17 cellular contexts compared by ENCODE assay signal in genomic region chr7:69448071-69448470, GRCh38.
A peak's percentile ranks its signal among the peaks of the same experiment; 100 is the strongest.
DNase-seq lines count a peak whose midpoint lies in the region; ATAC-seq, FAIRE-seq and TF ChIP-seq lines count a peak whose summit lies in the region.
"Had no signal": no experiment of that assay in that cellular context is flagged by ENCODE, and none has a peak within 500 bp of the region (broad histone marks: within the 10 kb centered on the region; RNA-seq: fewer than 3 reads in every experiment).

No MANE protein-coding gene starts in this region.

- no peak overlapping the region for H3K4me3 ChIP-seq in HepG2 (replicated peaks in 1 of 3; ENCODE audit: insufficient read depth in 1 of 3, low read depth in 2 of 3, low read length in 3 of 3)
- H3K4me3 ChIP-seq in right lobe of liver = no peak overlapping the region
- no peak overlapping the region for H3K4me3 ChIP-seq in epithelial cell of esophagus (ENCODE audit: low read length)
- H3K4me3 ChIP-seq in aorta (ENCODE audit: low read length in 2 of 2) = no peak overlapping the region
- H3K4me3 ChIP-seq in coronary artery = no peak overlapping the region
- H3K4me3 ChIP-seq: HAP-1 had no signal

- CTCF ChIA-PET in HepG2 (lab: Yijun Ruan, JAX; ENCODE audit: low intra/inter-chr PET ratio, low total read pairs) = no interaction called here

- DNase-seq in HepG2 (ENCODE audit: low spot score) (no peak), right lobe of liver (no peak), epithelial cell of esophagus (ENCODE audit: low read depth) (peak; percentile 1), left ventricle myocardium superior (no peak), aorta (no peak), coronary artery (ENCODE audit: low spot score) (no peak), C1 segment of cervical spinal cord (lab: John Stamatoyannopoulos, UW) (no peak)
- no peak for DNase-seq in activated naive CD4-positive, alpha-beta T cell treated with anti-CD3 and anti-CD28 coated beads, Interleukin-2, amount 50 U/mL, for 16 hours
- DNase-seq: COR-L47, DMS153, EL, NCI-H2107, NCI-H345, NCI-H526 treated with DMSO at 0.1 percent for 48 hours had no signal

- intact Hi-C loops in HepG2 (cut with micrococcal nuclease; ENCODE audit: unreplicated experiment) = no loop called here
- intact Hi-C loops in right lobe of liver (cut with DNase I) = no loop called here
- intact Hi-C loops in left ventricle myocardium superior (cut with micrococcal nuclease) = no loop called here
- intact Hi-C loops in aorta (cut with DNase I) = no loop called here

- 55% methylated on average over 13 of the region's 14 CpGs for WGBS in HepG2 (ENCODE audit: low lambda C conversion rate)
- WGBS in right lobe of liver (ENCODE audit: insufficient coverage, low coverage, low lambda C conversion rate, missing lambda C conversion rate) = 86% methylated on average over 9 of the region's 14 CpGs
- WGBS in aorta, 2 donors = 48 to 62% methylated on average over 14 of the region's 14 CpGs

- no peaks in the 10 kb centered on the region for H4K20me1 ChIP-seq in HepG2 (ENCODE audit: insufficient read depth, low read length)

- TF ChIP-seq EP300 in HepG2 (IDR thresholded peaks at IDR 0.05; ENCODE audit: low read depth in 2 of 2, low read length in 2 of 2) (no peak), HepG2 (CRISPR knock-in tag; IDR thresholded peaks at IDR 0.05; ENCODE audit: borderline replicate concordance) (no peak)

- no TSS peak for BruUV-seq in HepG2 (replicated peaks; lab: Mats Ljungman, UMichigan)

- H3K27me3 ChIP-seq in HepG2 (ENCODE audit: control insufficient read depth in 1 of 2, insufficient read depth in 2 of 2, low read length in 2 of 2) (no peaks in the 10 kb centered on the region), right lobe of liver (no peaks in the 10 kb centered on the region), aorta (ENCODE audit: control insufficient read depth in 1 of 2, insufficient read depth in 2 of 2, low read length in 1 of 2) (no peaks in the 10 kb centered on the region)

- H3K79me2 ChIP-seq in HepG2 (ENCODE audit: insufficient read depth, low read length) = no peaks in the 10 kb centered on the region

- no peak for TF ChIP-seq RAD21 in HepG2 (CRISPR knock-in tag; IDR thresholded peaks at IDR 0.05)

- H3K36me3 ChIP-seq in HepG2 (replicated peaks in 1 of 2; ENCODE audit: control insufficient read depth in 1 of 2, insufficient read depth in 2 of 2, low read length in 2 of 2) (no peaks in the 10 kb centered on the region), right lobe of liver (no peaks in the 10 kb centered on the region), aorta (ENCODE audit: control insufficient read depth in 1 of 2, insufficient read depth in 2 of 2, low read length in 1 of 2) (no peaks in the 10 kb centered on the region)
- H3K36me3 ChIP-seq: HAP-1 had no signal

- H3K4me2 ChIP-seq in HepG2 (ENCODE audit: low read depth, low read length) = no peak overlapping the region

- no peak overlapping the region for H3K9ac ChIP-seq in HepG2 (ENCODE audit: insufficient read depth, low read depth, low read length)

- H3K9me3 ChIP-seq in HepG2 (ENCODE audit: low read length) (no peaks in the 10 kb centered on the region; the same call in 1 of the 2 replicates), right lobe of liver (no peaks in the 10 kb centered on the region), aorta (ENCODE audit: control insufficient read depth, low read length) (peaks cover 1% of the 10 kb centered on the region)
- H3K9me3 ChIP-seq: HAP-1 had no signal

- in situ Hi-C loops in HepG2 (cut with HindIII; ENCODE audit: extremely low pct_ligation_motif_present, low pct_unique_long_range_greater_than_20kb) = no loop called here

- POLR2A ChIA-PET in HepG2 (lab: Yijun Ruan, JAX) = no interaction called here

- H2AFZ ChIP-seq in HepG2 (ENCODE audit: low read length) = no peak overlapping the region

- FAIRE-seq in HepG2 (lab: Jason Lieb, UNC) = no peak
- FAIRE-seq: A204.1 had no signal

- TF ChIP-seq POLR2A in HepG2 (IDR thresholded peaks at IDR 0.05; ENCODE audit: insufficient read depth in 1 of 2, low read depth in 2 of 2, low read length in 2 of 2) = no peak
- TF ChIP-seq POLR2A in right lobe of liver (IDR thresholded peaks at IDR 0.05) = no peak

- TF ChIP-seq CTCF in HepG2 (CRISPR knock-in tag; IDR thresholded peaks at IDR 0.05) (no peak), right lobe of liver (IDR thresholded peaks at IDR 0.05) (no peak), epithelial cell of esophagus (IDR thresholded peaks at IDR 0.05; ENCODE audit: insufficient read depth, low read depth, low read length, missing control alignments) (no peak), coronary artery (IDR thresholded peaks at IDR 0.05) (no peak)

- ATAC-seq in HepG2 = no peak
- ATAC-seq in right lobe of liver = no peak
- ATAC-seq in left ventricle myocardium superior = peak; percentile 19
- peak; percentile 51 for ATAC-seq in aorta (ENCODE audit: low FRiP score)

- H3K27ac ChIP-seq in HepG2 (ENCODE audit: extremely low read length, insufficient read depth, low read length) (no peak overlapping the region), right lobe of liver (no peak overlapping the region), aorta (ENCODE audit: low read depth in 1 of 2, low read length in 2 of 2) (no peak overlapping the region), coronary artery (no peak overlapping the region)
- H3K27ac ChIP-seq: RWPE1 had no signal

- no peaks in the 10 kb centered on the region for H3K4me1 ChIP-seq in HepG2 (ENCODE audit: insufficient read depth, low read length)
- H3K4me1 ChIP-seq in right lobe of liver = no peaks in the 10 kb centered on the region
- no peaks in the 10 kb centered on the region for H3K4me1 ChIP-seq in aorta (ENCODE audit: control insufficient read depth in 1 of 2, insufficient read depth in 2 of 2, low read length in 2 of 2)

TF ChIP-seq in HepG2, 621 proteins besides CTCF, POLR2A, EP300 and RAD21:
- TF ChIP-seq ATF7 (IDR thresholded peaks at IDR 0.05) (peak; percentile 78), ATF7 (CRISPR knock-in tag; IDR thresholded peaks at IDR 0.05) (no peak), SP4 (CRISPR knock-in tag; IDR thresholded peaks at IDR 0.05) (no peak)

Comparison
In these comparisons a context has a peak if more than half of its experiments do, and no peak if none do; other contexts are left out.
1. ATAC-seq: peak in left ventricle myocardium superior (single experiment) and aorta (single experiment); none in HepG2 (single experiment) and right lobe of liver (0 of 4).